8 cellular contexts compared by ENCODE assay signal in genomic region chr17:42016952-42017865, GRCh38. TPM values are rescaled to one million over a fixed set of nuclear protein-coding genes. Genes with fewer than 3 reads are reported as not detected.
DNase-seq lines count a peak whose midpoint lies in the region; TF ChIP-seq lines count a peak whose summit lies in the region.

A gene with protein sequence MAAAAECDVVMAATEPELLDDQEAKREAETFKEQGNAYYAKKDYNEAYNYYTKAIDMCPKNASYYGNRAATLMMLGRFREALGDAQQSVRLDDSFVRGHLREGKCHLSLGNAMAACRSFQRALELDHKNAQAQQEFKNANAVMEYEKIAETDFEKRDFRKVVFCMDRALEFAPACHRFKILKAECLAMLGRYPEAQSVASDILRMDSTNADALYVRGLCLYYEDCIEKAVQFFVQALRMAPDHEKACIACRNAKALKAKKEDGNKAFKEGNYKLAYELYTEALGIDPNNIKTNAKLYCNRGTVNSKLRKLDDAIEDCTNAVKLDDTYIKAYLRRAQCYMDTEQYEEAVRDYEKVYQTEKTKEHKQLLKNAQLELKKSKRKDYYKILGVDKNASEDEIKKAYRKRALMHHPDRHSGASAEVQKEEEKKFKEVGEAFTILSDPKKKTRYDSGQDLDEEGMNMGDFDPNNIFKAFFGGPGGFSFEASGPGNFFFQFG (minus strand): TSS chr17:42017439. CDS start chr17:42017416, 23 bp downstream.

- H3K27me3 ChIP-seq in endocrine pancreas (ENCODE audit: control insufficient read depth, insufficient read depth, low read length), result no peaks in the 10 kb centered on the region

- peak; percentile 89 for DNase-seq in COLO668 (lab: John Stamatoyannopoulos, UW; ENCODE audit: unreplicated experiment)
- DNase-seq in GM20000 (ENCODE audit: low spot score), result peak; percentile 94
- DNase-seq in HT1080 (ENCODE audit: low read depth), result peak; percentile 93
- DNase-seq in NOMO-1 treated with dmso at 0.1 percent for 144 hours (lab: John Stamatoyannopoulos, UW; ENCODE audit: unreplicated experiment), result peak; percentile 86
- peak; percentile 77 to 85 (median 80) for DNase-seq in activated CD8-positive, alpha-beta memory T cell treated with anti-CD3 and anti-CD28 coated beads for 48 hours (ENCODE audit: low read depth in 2 of 3, low spot score in 2 of 3)
- peak; percentile 98 for DNase-seq in mesenteric fat pad (ENCODE audit: low spot score)
- DNase-seq in stimulated activated CD8-positive, alpha-beta memory T cell treated with anti-CD3 and anti-CD28 coated beads, Interleukin-15, amount 100 ng/mL, for 1 hour (ENCODE audit: low read depth), result peak; percentile 71

- no peaks in the 10 kb centered on the region for H3K9me3 ChIP-seq in endocrine pancreas (ENCODE audit: control insufficient read depth, low read length)

- no peaks in the 10 kb centered on the region for H3K36me3 ChIP-seq in endocrine pancreas (ENCODE audit: control insufficient read depth, insufficient read depth, low read length)

- no peak for TF ChIP-seq CTCF in GM20000 (IDR thresholded peaks at IDR 0.05; ENCODE audit: extremely low read depth, missing control alignments)

- peak within 1 kb of the TSS; percentile 96 for H3K4me3 ChIP-seq in endocrine pancreas (ENCODE audit: control insufficient read depth, insufficient read depth, low read length)

- peak within 1 kb of the TSS; percentile 99 for H3K9ac ChIP-seq in endocrine pancreas (ENCODE audit: control insufficient read depth, insufficient read depth, low read length)

- H3K4me1 ChIP-seq in endocrine pancreas (ENCODE audit: control insufficient read depth, insufficient read depth, low read length), result peaks cover 6% of the 10 kb centered on the region

RNA-seq across cellular contexts. Expression of the gene that starts here (rescaled TPM):
- total RNA-seq in HT1080 (2014; rRNA removed; shearing (Covaris generic)), result 133 and 150 TPM in 2 replicates
- polyA plus RNA-seq in HT1080 (2015; cell fraction: cytosol; rRNA removed), result 106 and 121 TPM in 2 replicates
- 132 and 134 TPM in 2 replicates for polyA plus RNA-seq in HT1080 (2015; cell fraction: nucleus; rRNA removed)
- 74.8 TPM for total RNA-seq in mesenteric fat pad

Comparison
In these comparisons a context has a peak if more than half of its experiments do, and no peak if none do; other contexts are left out.
1. Peak in every context shown above with its lines: DNase-seq and H3K4me3 ChIP-seq.